Comparison of ENCODE assay signal across 1 cellular context in the genomic region with DNA sequence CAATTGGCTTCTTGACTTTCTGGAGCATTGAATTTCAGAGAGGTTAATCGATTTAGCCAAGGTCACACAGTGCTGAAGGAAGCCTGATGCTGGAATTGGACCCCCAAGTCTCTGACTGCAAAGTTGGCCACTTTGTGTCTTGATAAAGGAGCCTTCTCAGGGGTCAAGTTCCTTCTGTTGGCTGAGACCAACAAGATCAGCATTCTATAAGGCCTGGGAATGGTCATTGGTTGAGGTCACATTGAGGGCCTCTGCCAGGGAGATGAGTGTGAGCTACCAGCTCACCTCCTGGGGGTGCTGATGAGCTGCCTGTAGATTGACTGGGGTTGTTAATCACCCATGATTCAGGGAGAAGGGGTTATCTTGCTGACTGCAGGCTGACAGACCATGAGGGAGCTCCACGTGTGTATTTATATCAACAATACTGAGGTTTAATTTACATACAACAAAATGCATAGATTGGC.
TF ChIP-seq lines count a peak whose summit lies in the region.

No MANE protein-coding gene starts in this region.

TF ChIP-seq in K562, 482 proteins besides CTCF, POLR2A, EP300 and RAD21 (continued from another document and continues in another):
- TF ChIP-seq, protein P1, sequence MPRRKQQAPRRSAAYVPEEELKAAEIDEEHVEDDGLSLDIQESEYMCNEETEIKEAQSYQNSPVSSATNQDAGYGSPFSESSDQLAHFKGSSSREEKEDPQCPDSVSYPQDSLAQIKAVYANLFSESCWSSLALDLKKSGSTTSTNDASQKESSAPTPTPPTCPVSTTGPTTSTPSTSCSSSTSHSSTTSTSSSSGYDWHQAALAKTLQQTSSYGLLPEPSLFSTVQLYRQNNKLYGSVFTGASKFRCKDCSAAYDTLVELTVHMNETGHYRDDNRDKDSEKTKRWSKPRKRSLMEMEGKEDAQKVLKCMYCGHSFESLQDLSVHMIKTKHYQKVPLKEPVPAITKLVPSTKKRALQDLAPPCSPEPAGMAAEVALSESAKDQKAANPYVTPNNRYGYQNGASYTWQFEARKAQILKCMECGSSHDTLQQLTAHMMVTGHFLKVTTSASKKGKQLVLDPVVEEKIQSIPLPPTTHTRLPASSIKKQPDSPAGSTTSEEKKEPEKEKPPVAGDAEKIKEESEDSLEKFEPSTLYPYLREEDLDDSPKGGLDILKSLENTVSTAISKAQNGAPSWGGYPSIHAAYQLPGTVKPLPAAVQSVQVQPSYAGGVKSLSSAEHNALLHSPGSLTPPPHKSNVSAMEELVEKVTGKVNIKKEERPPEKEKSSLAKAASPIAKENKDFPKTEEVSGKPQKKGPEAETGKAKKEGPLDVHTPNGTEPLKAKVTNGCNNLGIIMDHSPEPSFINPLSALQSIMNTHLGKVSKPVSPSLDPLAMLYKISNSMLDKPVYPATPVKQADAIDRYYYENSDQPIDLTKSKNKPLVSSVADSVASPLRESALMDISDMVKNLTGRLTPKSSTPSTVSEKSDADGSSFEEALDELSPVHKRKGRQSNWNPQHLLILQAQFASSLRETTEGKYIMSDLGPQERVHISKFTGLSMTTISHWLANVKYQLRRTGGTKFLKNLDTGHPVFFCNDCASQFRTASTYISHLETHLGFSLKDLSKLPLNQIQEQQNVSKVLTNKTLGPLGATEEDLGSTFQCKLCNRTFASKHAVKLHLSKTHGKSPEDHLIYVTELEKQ (CRISPR knock-in tag; IDR thresholded peaks at IDR 0.05): no peak
- TF ChIP-seq PKNOX1 (IDR thresholded peaks at IDR 0.05) (peak; percentile 88), ATF7 (IDR thresholded peaks at IDR 0.05) (peak; percentile 38; the same call in 1 of the 2 replicates), ERF (CRISPR knock-in tag; IDR thresholded peaks at IDR 0.05) (no peak), ILF3 (IDR thresholded peaks at IDR 0.05; ENCODE audit: borderline replicate concordance) (no peak), C11orf30 (IDR thresholded peaks at IDR 0.05; ENCODE audit: low read depth) (no peak; the same call in 1 of the 2 replicates), IRF2 (CRISPR knock-in tag; IDR thresholded peaks at IDR 0.05) (no peak), ZNF263 (CRISPR knock-in tag; IDR thresholded peaks at IDR 0.05; ENCODE audit: borderline replicate concordance) (peak; percentile 31; the same call in 1 of the 2 replicates), GABPA (tag; conservative IDR thresholded peaks at IDR 0.05; ENCODE audit: low read depth) (no peak), NCOA2 (IDR thresholded peaks at IDR 0.05; ENCODE audit: partially characterized antibody in 2 of 2) (no peak), JUN (IDR thresholded peaks at IDR 0.05; ENCODE audit: borderline replicate concordance, low read depth, low read length) (peak; percentile 27; the same call in 1 of the 2 replicates), JUN (CRISPR knock-in tag; IDR thresholded peaks at IDR 0.05; ENCODE audit: borderline replicate concordance) (no peak), GTF2E2 (tag; IDR thresholded peaks at IDR 0.05) (no peak), VEZF1 (CRISPR knock-in tag; IDR thresholded peaks at IDR 0.05) (peak; percentile 33; the same call in 1 of the 2 replicates), KLF13 (tag; IDR thresholded peaks at IDR 0.05; ENCODE audit: borderline replicate concordance, low read depth) (no peak), NCOR1 (IDR thresholded peaks at IDR 0.05) (peak; percentile 67), MLX (CRISPR knock-in tag; conservative IDR thresholded peaks at IDR 0.05) (no peak), AFF1 (IDR thresholded peaks at IDR 0.05; ENCODE audit: low read depth in 1 of 2, partially characterized antibody in 2 of 2) (no peak), SNRNP70 (optimal IDR thresholded peaks at IDR 0.05; ENCODE audit: low read depth, low read length) (no peak), ZFPM2 (CRISPR knock-in tag; IDR thresholded peaks at IDR 0.05) (no peak), HDGF (IDR thresholded peaks at IDR 0.05) (peak; percentile 33; the same call in 1 of the 2 replicates), CBFA2T3 (IDR thresholded peaks at IDR 0.05) (peak; percentile 85), SRF (CRISPR knock-in tag; IDR thresholded peaks at IDR 0.05) (no peak), ESRRA (IDR thresholded peaks at IDR 0.05; ENCODE audit: borderline replicate concordance, low read depth) (peak; percentile 67; the same call in 1 of the 2 replicates), EP400 (IDR thresholded peaks at IDR 0.05) (peak; percentile 74; the same call in 1 of the 2 replicates), SRSF9 (IDR thresholded peaks at IDR 0.05; ENCODE audit: borderline replicate concordance, low read depth, low read length) (no peak), HDAC1 (IDR thresholded peaks at IDR 0.05) (peak in 1 of 2 experiments; percentile 81; a peak in 2 of 4 replicates), PCBP1 (IDR thresholded peaks at IDR 0.05; ENCODE audit: low read depth, low read length, poor library complexity, severe bottlenecking) (no peak), E2F8 (IDR thresholded peaks at IDR 0.05; ENCODE audit: low read depth, partially characterized antibody) (no peak), ZNF316 (IDR thresholded peaks at IDR 0.05) (0 out of 2 replicates have a peak, but pooled peaks have one; percentile 5), ZNF57 (CRISPR knock-in tag; IDR thresholded peaks at IDR 0.05) (no peak), RBM39 (optimal IDR thresholded peaks at IDR 0.05; ENCODE audit: low read depth, low read length) (no peak), TARDBP (IDR thresholded peaks at IDR 0.05) (no peak; the same call in 1 of the 2 replicates), L3MBTL2 (IDR thresholded peaks at IDR 0.05) (peak; percentile 45), ZNF217 (CRISPR knock-in tag; IDR thresholded peaks at IDR 0.05) (no peak), MTA3 (IDR thresholded peaks at IDR 0.05; ENCODE audit: borderline replicate concordance) (0 out of 2 replicates have a peak, but pooled peaks have one; percentile 37), ZNF282 (CRISPR knock-in tag; IDR thresholded peaks at IDR 0.05) (no peak), ADNP (tag; IDR thresholded peaks at IDR 0.05) (peak; percentile 52; the same call in 1 of the 2 replicates), MBD2 (IDR thresholded peaks at IDR 0.05; ENCODE audit: borderline replicate concordance, low read depth) (no peak), FOXJ3 (CRISPR knock-in tag; IDR thresholded peaks at IDR 0.05) (no peak), MYBL2 (IDR thresholded peaks at IDR 0.05; ENCODE audit: low read depth) (no peak), MYBL2 (CRISPR knock-in tag; IDR thresholded peaks at IDR 0.05; ENCODE audit: borderline replicate concordance) (no peak), ZNF12 (CRISPR knock-in tag; IDR thresholded peaks at IDR 0.05) (no peak), MCM3 (IDR thresholded peaks at IDR 0.05) (no peak), ZNF184 (CRISPR knock-in tag; IDR thresholded peaks at IDR 0.05) (no peak), ZNF79 (CRISPR knock-in tag; IDR thresholded peaks at IDR 0.05; ENCODE audit: low read depth) (no peak), SAP30 (IDR thresholded peaks at IDR 0.05; ENCODE audit: borderline replicate concordance, insufficient read depth, low read depth, low read length, poor library complexity, severe bottlenecking) (no peak), ZNF644 (tag; IDR thresholded peaks at IDR 0.05; ENCODE audit: low read depth) (no peak), ZNF175 (CRISPR knock-in tag; IDR thresholded peaks at IDR 0.05; ENCODE audit: low read depth) (no peak)
- TF ChIP-seq, protein P2, sequence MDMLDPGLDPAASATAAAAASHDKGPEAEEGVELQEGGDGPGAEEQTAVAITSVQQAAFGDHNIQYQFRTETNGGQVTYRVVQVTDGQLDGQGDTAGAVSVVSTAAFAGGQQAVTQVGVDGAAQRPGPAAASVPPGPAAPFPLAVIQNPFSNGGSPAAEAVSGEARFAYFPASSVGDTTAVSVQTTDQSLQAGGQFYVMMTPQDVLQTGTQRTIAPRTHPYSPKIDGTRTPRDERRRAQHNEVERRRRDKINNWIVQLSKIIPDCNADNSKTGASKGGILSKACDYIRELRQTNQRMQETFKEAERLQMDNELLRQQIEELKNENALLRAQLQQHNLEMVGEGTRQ (CRISPR knock-in tag; IDR thresholded peaks at IDR 0.05): no peak
- TF ChIP-seq, protein P3, sequence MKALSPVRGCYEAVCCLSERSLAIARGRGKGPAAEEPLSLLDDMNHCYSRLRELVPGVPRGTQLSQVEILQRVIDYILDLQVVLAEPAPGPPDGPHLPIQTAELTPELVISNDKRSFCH (CRISPR knock-in tag; IDR thresholded peaks at IDR 0.05): no peak
- TF ChIP-seq, protein P3 (tag; IDR thresholded peaks at IDR 0.05): no peak
- TF ChIP-seq, protein P4, sequence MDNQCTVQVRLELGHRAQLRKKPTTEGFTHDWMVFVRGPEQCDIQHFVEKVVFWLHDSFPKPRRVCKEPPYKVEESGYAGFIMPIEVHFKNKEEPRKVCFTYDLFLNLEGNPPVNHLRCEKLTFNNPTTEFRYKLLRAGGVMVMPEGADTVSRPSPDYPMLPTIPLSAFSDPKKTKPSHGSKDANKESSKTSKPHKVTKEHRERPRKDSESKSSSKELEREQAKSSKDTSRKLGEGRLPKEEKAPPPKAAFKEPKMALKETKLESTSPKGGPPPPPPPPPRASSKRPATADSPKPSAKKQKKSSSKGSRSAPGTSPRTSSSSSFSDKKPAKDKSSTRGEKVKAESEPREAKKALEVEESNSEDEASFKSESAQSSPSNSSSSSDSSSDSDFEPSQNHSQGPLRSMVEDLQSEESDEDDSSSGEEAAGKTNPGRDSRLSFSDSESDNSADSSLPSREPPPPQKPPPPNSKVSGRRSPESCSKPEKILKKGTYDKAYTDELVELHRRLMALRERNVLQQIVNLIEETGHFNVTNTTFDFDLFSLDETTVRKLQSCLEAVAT (IDR thresholded peaks at IDR 0.05): no peak
